In the genomic region with DNA sequence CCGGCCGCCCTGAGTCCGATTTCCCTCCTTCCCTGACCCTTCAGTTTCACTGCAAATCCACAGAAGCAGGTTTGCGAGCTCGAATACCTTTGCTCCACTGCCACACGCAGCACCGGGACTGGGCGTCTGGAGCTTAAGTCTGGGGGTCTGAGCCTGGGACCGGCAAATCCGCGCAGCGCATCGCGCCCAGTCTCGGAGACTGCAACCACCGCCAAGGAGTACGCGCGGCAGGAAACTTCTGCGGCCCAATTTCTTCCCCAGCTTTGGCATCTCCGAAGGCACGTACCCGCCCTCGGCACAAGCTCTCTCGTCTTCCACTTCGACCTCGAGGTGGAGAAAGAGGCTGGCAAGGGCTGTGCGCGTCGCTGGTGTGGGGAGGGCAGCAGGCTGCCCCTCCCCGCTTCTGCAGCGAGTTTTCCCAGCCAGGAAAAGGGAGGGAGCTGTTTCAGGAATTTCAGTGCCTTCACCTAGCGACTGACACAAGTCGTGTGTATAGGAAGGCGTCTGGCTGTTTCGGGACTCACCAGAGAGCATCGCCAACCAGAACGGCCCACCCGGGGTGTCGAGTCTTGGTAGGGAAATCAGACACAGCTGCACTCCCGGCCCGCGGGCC, we compare ENCODE assay signal across 14 cellular contexts. TPM values are rescaled to one million over a fixed set of nuclear protein-coding genes. Genes with fewer than 3 reads are reported as not detected.
A peak's percentile ranks its signal among the peaks of the same experiment; 100 is the strongest.
DNase-seq lines count a peak whose midpoint lies in the region; ATAC-seq and TF ChIP-seq lines count a peak whose summit lies in the region.
"Had no signal": no experiment of that assay in that cellular context is flagged by ENCODE, and none has a peak within 500 bp of the region (broad histone marks: within the 10 kb centered on the region; RNA-seq: fewer than 3 reads in every experiment).

No MANE protein-coding gene starts in this region.

- H3K36me3 Mint-ChIP-seq in activated naive CD8-positive, alpha-beta T cell: no peaks in the 10 kb centered on the region
- H3K36me3 Mint-ChIP-seq in activated naive CD8-positive, alpha-beta T cell treated with anti-CD3 and anti-CD28 coated beads for 36 hours: no peaks in the 10 kb centered on the region
- no peaks in the 10 kb centered on the region for H3K36me3 Mint-ChIP-seq in memory B cell

- H3K27me3 ChIP-seq in dorsolateral prefrontal cortex (peaks cover 13 to 100% (median 98%) of the 10 kb centered on the region in 45 donors), stomach smooth muscle (ENCODE audit: control insufficient read depth in 1 of 2, insufficient read depth in 2 of 2, low read length in 2 of 2) (peaks cover 0 to 5% of the 10 kb centered on the region in 2 donors)

- H3K4me3 Mint-ChIP-seq in activated naive CD8-positive, alpha-beta T cell: peak overlapping the region; percentile 61
- H3K4me3 Mint-ChIP-seq in activated naive CD8-positive, alpha-beta T cell treated with anti-CD3 and anti-CD28 coated beads for 36 hours: no peak overlapping the region
- H3K4me3 Mint-ChIP-seq in memory B cell: peak overlapping the region; percentile 28

- peaks cover 3 to 8% of the 10 kb centered on the region in 2 donors for H3K36me3 ChIP-seq in stomach smooth muscle (ENCODE audit: control insufficient read depth in 2 of 2, insufficient read depth in 2 of 2, low read length in 2 of 2)

- no peak overlapping the region for H3K27ac Mint-ChIP-seq in activated naive CD8-positive, alpha-beta T cell
- no peak overlapping the region for H3K27ac Mint-ChIP-seq in activated naive CD8-positive, alpha-beta T cell treated with anti-CD3 and anti-CD28 coated beads for 36 hours
- no peak overlapping the region for H3K27ac Mint-ChIP-seq in memory B cell

- peaks cover 40% of the 10 kb centered on the region for H3K4me1 Mint-ChIP-seq in activated naive CD8-positive, alpha-beta T cell (ENCODE audit: low read depth)
- peaks cover 22% of the 10 kb centered on the region for H3K4me1 Mint-ChIP-seq in activated naive CD8-positive, alpha-beta T cell treated with anti-CD3 and anti-CD28 coated beads for 36 hours
- H3K4me1 Mint-ChIP-seq in memory B cell: peaks cover 23% of the 10 kb centered on the region

- peaks cover 38% of the 10 kb centered on the region for H3K27me3 Mint-ChIP-seq in activated naive CD8-positive, alpha-beta T cell
- H3K27me3 Mint-ChIP-seq in activated naive CD8-positive, alpha-beta T cell treated with anti-CD3 and anti-CD28 coated beads for 36 hours: peaks cover 96% of the 10 kb centered on the region
- H3K27me3 Mint-ChIP-seq in memory B cell: peaks cover 25% of the 10 kb centered on the region

- H3K9me3 ChIP-seq in stomach smooth muscle (ENCODE audit: control insufficient read depth in 2 of 2, low read length in 2 of 2): no peaks in the 10 kb centered on the region

- ATAC-seq in memory B cell (ENCODE audit: low read depth) (no peak), GM21825 (IDR thresholded peaks at IDR 0.05; ENCODE audit: unreplicated experiment) (no peak)

- no peak for DNase-seq in activated naive CD8-positive, alpha-beta T cell treated with anti-CD3 and anti-CD28 coated beads for 36 hours
- DNase-seq in dorsolateral prefrontal cortex (no peak), memory B cell (ENCODE audit: low spot score in 2 of 2) (no peak), NCI-H345 treated with DMSO at 0.1 percent for 48 hours (lab: John Stamatoyannopoulos, UW; ENCODE audit: unreplicated experiment) (no peak), SW480 (ENCODE audit: low spot score) (no peak)
- DNase-seq: activated CD4-positive, CD25-positive, alpha-beta regulatory T cell treated with anti-CD3 and anti-CD28 coated beads, Interleukin-2, amount 50 U/mL, for 72 hours; activated gamma-delta T cell treated with Interleukin-2 at 50 U/mL for 16 hours; cortex of kidney; NCI-H1417 treated with DMSO at 0.1 percent for 48 hours; NCI-H748 treated with DMSO at 0.1 percent for 48 hours had no signal

- H3K4me3 ChIP-seq in dorsolateral prefrontal cortex (peak overlapping the region in 33 of 59 donors; percentile 3 to 58 (median 29)), stomach smooth muscle (ENCODE audit: low read length in 2 of 2) (peak overlapping the region; percentile 72 to 93)

- peak overlapping the region; percentile 66 to 78 for H3K9ac ChIP-seq in stomach smooth muscle (ENCODE audit: low read length in 2 of 2)

- no peak overlapping the region for H3K27ac ChIP-seq in dorsolateral prefrontal cortex
- H3K27ac ChIP-seq in stomach smooth muscle (ENCODE audit: low read length): peak overlapping the region; percentile 94

- H3K4me1 ChIP-seq in stomach smooth muscle (ENCODE audit: control insufficient read depth, insufficient read depth, low read length): peaks cover 56% of the 10 kb centered on the region

- intact Hi-C loops in dorsolateral prefrontal cortex (cut with DNase I): no loop called here

- TF ChIP-seq CTCF in dorsolateral prefrontal cortex (IDR thresholded peaks at IDR 0.05 in 54 of 56, conservative IDR thresholded peaks at IDR 0.05 in 2 of 56; ENCODE audit: low read depth in 1 of 56, partially characterized antibody in 56 of 56): no peak

- no peaks in the 10 kb centered on the region for H3K9me3 Mint-ChIP-seq in activated naive CD8-positive, alpha-beta T cell (ENCODE audit: low read depth)
- H3K9me3 Mint-ChIP-seq in activated naive CD8-positive, alpha-beta T cell treated with anti-CD3 and anti-CD28 coated beads for 36 hours: no peaks in the 10 kb centered on the region
- no peaks in the 10 kb centered on the region for H3K9me3 Mint-ChIP-seq in memory B cell

RNA-seq across cellular contexts. Expression of a gene that starts 4.6 kb away (rescaled TPM):
- not detected for total RNA-seq in activated naive CD8-positive, alpha-beta T cell treated with anti-CD3 and anti-CD28 coated beads for 36 hours
- 1 to 10 TPM in 7 of 120 experiments, under 1 TPM in 44, not detected in 69; 0.17 to 2.8 (median 0.40) TPM for total RNA-seq in dorsolateral prefrontal cortex
- total RNA-seq: SK-MEL-5 had no signal
